Comparison of ENCODE assay signal across 25 cellular contexts in the genomic region with DNA sequence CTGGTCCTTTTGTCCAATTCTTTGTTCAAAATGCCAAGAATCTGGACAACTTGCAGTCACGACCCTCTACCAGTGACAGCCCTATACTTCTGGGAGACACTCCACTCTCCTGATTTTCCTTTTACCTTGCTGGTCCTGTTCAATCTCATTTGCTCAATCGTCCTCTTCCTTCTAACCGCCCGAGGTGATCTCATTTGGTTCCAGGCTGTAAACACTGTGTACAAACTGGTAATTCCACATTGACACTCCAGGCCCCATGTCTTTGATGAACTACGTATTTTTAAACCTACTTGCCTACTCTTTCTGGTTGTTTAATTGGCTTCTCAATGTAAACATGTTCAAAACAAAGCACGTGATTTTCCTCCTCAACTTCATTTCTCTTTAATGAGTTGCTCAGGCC. TPM values are rescaled to one million over a fixed set of nuclear protein-coding genes. Genes with fewer than 3 reads are reported as not detected.
A peak's percentile ranks its signal among the peaks of the same experiment; 100 is the strongest.
DNase-seq lines count a peak whose midpoint lies in the region; ATAC-seq and TF ChIP-seq lines count a peak whose summit lies in the region.
"Had no signal": no experiment of that assay in that cellular context is flagged by ENCODE, and none has a peak within 500 bp of the region (broad histone marks: within the 10 kb centered on the region; RNA-seq: fewer than 3 reads in every experiment).

No MANE protein-coding gene starts in this region.

- H3K27ac ChIP-seq in suprapubic skin = no peak overlapping the region
- H3K27ac ChIP-seq: 22Rv1 had no signal

- no peak overlapping the region for H3K4me3 ChIP-seq in mucosa of descending colon
- H3K4me3 ChIP-seq in suprapubic skin = no peak overlapping the region

- H3K9me3 ChIP-seq in mucosa of descending colon (no peaks in the 10 kb centered on the region), suprapubic skin (no peaks in the 10 kb centered on the region)

- no peak for TF ChIP-seq EP300 in suprapubic skin (IDR thresholded peaks at IDR 0.05)

- H3K27me3 ChIP-seq in suprapubic skin = no peaks in the 10 kb centered on the region

- DNase-seq in SIG-M5 treated with dmso at 0.1 percent for 504 hours (lab: John Stamatoyannopoulos, UW; ENCODE audit: unreplicated experiment) (peak; percentile 87), SIG-M5 (lab: John Stamatoyannopoulos, UW) (no peak), NCI-H69 (lab: John Stamatoyannopoulos, UW) (peak; percentile 22), mucosa of descending colon (peak in 1 of 3 donors; percentile 3), NCI-H2029 treated with DMSO at 0.1 percent for 48 hours (lab: John Stamatoyannopoulos, UW) (no peak), suprapubic skin (ENCODE audit: low spot score in 2 of 2) (no peak)
- DNase-seq: AML-193, GF-D8, H7, KG1, NCI-H1105, NCI-H1694, NCI-H2081 treated with DMSO at 0.1 percent for 48 hours, NCI-H446, NCI-H526, PC-3, RPMI8226, SHP77, T-cell had no signal

- no peaks in the 10 kb centered on the region for H3K36me3 ChIP-seq in mucosa of descending colon (ENCODE audit: low read depth)
- H3K36me3 ChIP-seq in suprapubic skin = no peaks in the 10 kb centered on the region

- intact Hi-C loops in mucosa of descending colon (cut with DNase I, micrococcal nuclease) = loop anchor here in 1 of 2 donors (10.0 kb wide), 1 partner anchor 441 kb away; no protein-coding TSS in a partner anchor

- ATAC-seq in esophagus mucosa (peak; percentile 59), mucosa of descending colon (peak; percentile 60), HG03460 (IDR thresholded peaks at IDR 0.05; ENCODE audit: unreplicated experiment) (no peak)
- ATAC-seq: PC-3, SK-N-SH treated with all-trans-retinoic acid at 6 μM for 48 hours, T-cell had no signal

- 38% methylated on average over 6 of the region's 6 CpGs for WGBS in suprapubic skin

- TF ChIP-seq CTCF in mucosa of descending colon (IDR thresholded peaks at IDR 0.05) (no peak), suprapubic skin (IDR thresholded peaks at IDR 0.05) (no peak)

- no peak for TF ChIP-seq POLR2A in suprapubic skin (IDR thresholded peaks at IDR 0.05)

- H3K4me1 ChIP-seq in mucosa of descending colon (ENCODE audit: low read depth) = no peaks in the 10 kb centered on the region
- peaks cover 3% of the 10 kb centered on the region for H3K4me1 ChIP-seq in suprapubic skin

RNA-seq across cellular contexts. Expression of a gene that starts 23.7 kb away (rescaled TPM):
- total RNA-seq in esophagus mucosa (not detected), mucosa of descending colon (not detected), suprapubic skin (not detected)
- total RNA-seq: Daoy, H7, HT-29, PC-3, T-cell had no signal

Comparison
In these comparisons a context has a peak if more than half of its experiments do, and no peak if none do; other contexts are left out.
1. DNase-seq: peak in SIG-M5 treated with dmso at 0.1 percent for 504 hours (single experiment) and NCI-H69 (single experiment); none in SIG-M5 (single experiment), NCI-H2029 treated with DMSO at 0.1 percent for 48 hours (single experiment) and suprapubic skin (0 of 2).